In genomic region chr1:248348475-248348874, GRCh38 we compare ENCODE assay signal across 26 cellular contexts.
"Had no signal": no experiment of that assay in that cellular context is flagged by ENCODE, and none has a peak within 500 bp of the region (broad histone marks: within the 10 kb centered on the region; RNA-seq: fewer than 3 reads in every experiment).

TSS of gene OR14C36 (plus strand) at chr1:248348775. CDS start at chr1:248348775, 0 bp downstream.

- H3K4me3 ChIP-seq: stomach, suprapubic skin, testis, thoracic aorta, thyroid gland, tibial artery, tibial nerve, transverse colon, upper lobe of left lung, upper lobe of right lung, uterus, vagina had no signal

- H3K27me3 ChIP-seq: suprapubic skin, testis, thyroid gland, tibial artery, tibial nerve, transverse colon, upper lobe of left lung, upper lobe of right lung, uterus, vagina had no signal

- H3K27ac ChIP-seq: stomach, suprapubic skin, testis, thoracic aorta, thyroid gland, tibial artery, tibial nerve, transverse colon, upper lobe of left lung, upper lobe of right lung, uterus, vagina had no signal

- ATAC-seq: stimulated activated effector memory CD8-positive, alpha-beta T cell treated with anti-CD3 and anti-CD28 coated beads, Interleukin-12 subunit alpha, Interleukin-12 subunit beta, amount 100 ng/mL, for 72 hours; stimulated activated memory B cell treated with anti-CD40 and anti-IgM and Interleukin-4, amounts not matched to agents 10 μg/mL and 1 μg/mL and 100 μg/mL, for 72 hours; stimulated activated naive B cell treated with anti-CD40 and anti-IgM and Interleukin-4, amounts not matched to agents 10 μg/mL and 1 μg/mL and 100 μg/mL, for 72 hours; stimulated activated naive CD8-positive, alpha-beta T cell treated with anti-CD3 and anti-CD28 coated beads, Interleukin-15, amount 100 ng/mL, for 72 hours; stimulated activated naive CD8-positive, alpha-beta T cell treated with anti-CD3 and anti-CD28 coated beads, Interleukin-15, Interleukin-2, amounts not matched to agents 100 U/mL and 50 U/mL, for 24 hours; upper lobe of right lung had no signal

- DNase-seq: stimulated activated CD4-positive, alpha-beta T cell treated with anti-CD3 and anti-CD28 coated beads, Interleukin-2, amount 100 ng/mL, for 48 hours; stimulated activated CD4-positive, alpha-beta T cell treated with anti-CD3 and anti-CD28 coated beads, Interleukin-4, amount 100 ng/mL, for 1 hour; stimulated activated CD4-positive, alpha-beta T cell treated with anti-CD3 and anti-CD28 coated beads, Interleukin-4, amount 100 ng/mL, for 24 hours; stimulated activated CD4-positive, alpha-beta T cell treated with anti-CD3 and anti-CD28 coated beads, Interleukin-4, amount 100 ng/mL, for 4 hours; stimulated activated CD8-positive, alpha-beta memory T cell treated with anti-CD3 and anti-CD28 coated beads, Interleukin-4, amount 100 ng/mL, for 48 hours; stimulated activated naive B cell treated with anti-CD40 and anti-IgM and Interleukin-4, amounts not matched to agents 10 μg/mL and 1 μg/mL and 100 μg/mL, for 72 hours; stimulated activated naive CD4-positive, alpha-beta T cell; stimulated activated naive CD4-positive, alpha-beta T cell treated with Interleukin-2 at 50 U/mL for 16 hours; stimulated activated naive CD8-positive, alpha-beta T cell treated with anti-CD3 and anti-CD28 coated beads, Interleukin-15, amount 100 ng/mL, for 72 hours; stimulated activated naive CD8-positive, alpha-beta T cell treated with anti-CD3 and anti-CD28 coated beads, Interleukin-15, Interleukin-2, amounts not matched to agents 100 U/mL and 50 U/mL, for 24 hours; stomach; substantia nigra; testis; thyroid gland; tibial artery; transverse colon; trophoblast cell; upper lobe of left lung; upper lobe of right lung; uterus had no signal

- H3K4me1 ChIP-seq: stomach, suprapubic skin, testis, thyroid gland, tibial artery, tibial nerve, transverse colon, upper lobe of left lung, upper lobe of right lung, uterus, vagina had no signal

- H3K36me3 ChIP-seq: stomach, suprapubic skin, thoracic aorta, thyroid gland, tibial artery, tibial nerve, transverse colon, upper lobe of left lung, upper lobe of right lung, uterus, vagina had no signal

- H3K9me3 ChIP-seq: stomach, suprapubic skin, testis, thoracic aorta, thyroid gland, tibial artery, tibial nerve, transverse colon, upper lobe of left lung, upper lobe of right lung, uterus, vagina had no signal
